In genomic region chr9:7205806-7206205, GRCh38 we compare ENCODE assay signal across 31 cellular contexts.
"Had no signal": no experiment of that assay in that cellular context is flagged by ENCODE, and none has a peak within 500 bp of the region (broad histone marks: within the 10 kb centered on the region; RNA-seq: fewer than 3 reads in every experiment).

No MANE protein-coding gene starts in this region.

- H3K27me3 ChIP-seq: ascending aorta, breast epithelium, cardiac muscle cell, colonic mucosa, foreskin keratinocyte, gastrocnemius medialis, heart left ventricle had no signal

- H3K9me3 Mint-ChIP-seq: activated B cell treated with CpG ODN at 0.5 μM for 24 hours; activated CD8-positive, alpha-beta T cell treated with anti-CD3 and anti-CD28 coated beads for 36 hours; activated naive CD4-positive, alpha-beta T cell treated with anti-CD3 and anti-CD28 coated beads, Interleukin-2, amount 10 ng/mL, durations not matched to agents 7 days and 5 days; activated naive CD4-positive, alpha-beta T cell treated with anti-CD3 and anti-CD28 coated beads, Interleukin-2, amount 50 U/mL, for 72 hours; activated naive CD8-positive, alpha-beta T cell treated with anti-CD3 and anti-CD28 coated beads, Interleukin-2, amount 10 ng/mL, durations not matched to agents 7 days and 5 days; activated T-helper 1 cell treated with anti-CD3 and anti-CD28 coated beads, Interleukin-12 subunit alpha, Interleukin-12 subunit beta, Interleukin-2, Interleukin-4 antibody, amounts not matched to agents 30 ng/mL and 10 ng/mL and 1 ng/mL, durations not matched to agents 14 hours and 24 hours and 36 hours; brain; T-cell; T-helper 1 cell treated with Interleukin-12 subunit alpha and Interleukin-12 subunit beta and Interleukin-4 antibody, amounts not matched to agents 30 μg/mL and 1 μg/mL, for 36 hours had no signal

- H3K27ac ChIP-seq: ascending aorta, breast epithelium, cardiac muscle cell, colonic mucosa, foreskin keratinocyte, gastrocnemius medialis, heart left ventricle, WERI-Rb-1 had no signal

- H3K27ac Mint-ChIP-seq: activated B cell treated with CpG ODN at 0.5 μM for 24 hours; activated CD8-positive, alpha-beta T cell treated with anti-CD3 and anti-CD28 coated beads for 36 hours; activated naive CD4-positive, alpha-beta T cell treated with anti-CD3 and anti-CD28 coated beads, Interleukin-2, amount 10 ng/mL, durations not matched to agents 7 days and 5 days; activated naive CD8-positive, alpha-beta T cell treated with anti-CD3 and anti-CD28 coated beads, Interleukin-2, amount 10 ng/mL, durations not matched to agents 7 days and 5 days; activated T-helper 1 cell treated with anti-CD3 and anti-CD28 coated beads, Interleukin-12 subunit alpha, Interleukin-12 subunit beta, Interleukin-2, Interleukin-4 antibody, amounts not matched to agents 30 ng/mL and 10 ng/mL and 1 ng/mL, durations not matched to agents 14 hours and 24 hours and 36 hours; brain; T-cell; T-helper 1 cell treated with Interleukin-12 subunit alpha and Interleukin-12 subunit beta and Interleukin-4 antibody, amounts not matched to agents 30 μg/mL and 1 μg/mL, for 36 hours had no signal

- H3K4me3 ChIP-seq: ascending aorta, breast epithelium, cardiac muscle cell, colonic mucosa, gastrocnemius medialis, heart left ventricle had no signal

- H3K4me1 Mint-ChIP-seq: activated B cell treated with CpG ODN at 0.5 μM for 24 hours; activated naive CD4-positive, alpha-beta T cell treated with anti-CD3 and anti-CD28 coated beads, Interleukin-2, amount 10 ng/mL, durations not matched to agents 7 days and 5 days; activated naive CD8-positive, alpha-beta T cell treated with anti-CD3 and anti-CD28 coated beads, Interleukin-2, amount 10 ng/mL, durations not matched to agents 7 days and 5 days; T-cell had no signal

- H3K4me3 Mint-ChIP-seq: activated B cell treated with CpG ODN at 0.5 μM for 24 hours; activated CD8-positive, alpha-beta T cell treated with anti-CD3 and anti-CD28 coated beads for 36 hours; activated naive CD4-positive, alpha-beta T cell treated with anti-CD3 and anti-CD28 coated beads, Interleukin-2, amount 10 ng/mL, durations not matched to agents 7 days and 5 days; activated naive CD8-positive, alpha-beta T cell treated with anti-CD3 and anti-CD28 coated beads, Interleukin-2, amount 10 ng/mL, durations not matched to agents 7 days and 5 days; activated T-helper 1 cell treated with anti-CD3 and anti-CD28 coated beads, Interleukin-12 subunit alpha, Interleukin-12 subunit beta, Interleukin-2, Interleukin-4 antibody, amounts not matched to agents 30 ng/mL and 10 ng/mL and 1 ng/mL, durations not matched to agents 14 hours and 24 hours and 36 hours; brain; T-cell; T-helper 1 cell treated with Interleukin-12 subunit alpha and Interleukin-12 subunit beta and Interleukin-4 antibody, amounts not matched to agents 30 μg/mL and 1 μg/mL, for 36 hours had no signal

- H3K4me1 ChIP-seq: ascending aorta, breast epithelium, colonic mucosa, foreskin keratinocyte, gastrocnemius medialis, heart left ventricle had no signal

- H3K27me3 Mint-ChIP-seq: brain, T-cell had no signal

- H3K36me3 Mint-ChIP-seq: activated naive CD4-positive, alpha-beta T cell treated with anti-CD3 and anti-CD28 coated beads, Interleukin-2, amount 10 ng/mL, durations not matched to agents 7 days and 5 days; activated naive CD4-positive, alpha-beta T cell treated with anti-CD3 and anti-CD28 coated beads, Interleukin-2, amount 50 U/mL, for 72 hours; activated naive CD8-positive, alpha-beta T cell treated with anti-CD3 and anti-CD28 coated beads, Interleukin-2, amount 10 ng/mL, durations not matched to agents 7 days and 5 days; brain; T-cell had no signal

- H3K36me3 ChIP-seq: ascending aorta, breast epithelium, cardiac muscle cell, colonic mucosa, gastrocnemius medialis, heart left ventricle, WERI-Rb-1 had no signal

- DNase-seq: activated B cell treated with CpG ODN at 0.5 μM for 24 hours; activated CD4-positive, alpha-beta T cell treated with anti-CD3 and anti-CD28 coated beads for 48 hours; activated CD4-positive, alpha-beta T cell treated with anti-CD3 and anti-CD28 coated beads, Interleukin-2, amount 50 U/mL, for 1 hour; activated CD4-positive, alpha-beta T cell treated with anti-CD3 and anti-CD28 coated beads, Interleukin-2, amount 50 U/mL, for 48 hours; activated CD8-positive, alpha-beta memory T cell treated with anti-CD3 and anti-CD28 coated beads for 24 hours; activated CD8-positive, alpha-beta T cell treated with anti-CD3 and anti-CD28 coated beads for 36 hours; activated gamma-delta T cell; activated naive CD4-positive, alpha-beta T cell; activated naive CD4-positive, alpha-beta T cell treated with anti-CD3 and anti-CD28 coated beads, Interleukin-2, amount 10 ng/mL, durations not matched to agents 7 days and 5 days; activated naive CD8-positive, alpha-beta T cell treated with anti-CD3 and anti-CD28 coated beads, Interleukin-2, amount 10 ng/mL, durations not matched to agents 7 days and 5 days; activated T-cell treated with anti-CD3 and anti-CD28 coated beads, Interleukin-2, amount 50 U/mL, for 1 hour; activated T-cell treated with anti-CD3 and anti-CD28 coated beads, Interleukin-2, amount 50 U/mL, for 48 hours; central memory CD4-positive, alpha-beta T cell; cerebellar nuclear complex; colonic mucosa; effector CD8-positive, alpha-beta T cell; foreskin keratinocyte; gastrocnemius medialis; glutamatergic neuron; heart left ventricle; T-cell; T1000; WERI-Rb-1 had no signal

- ATAC-seq: activated CD8-positive, alpha-beta T cell treated with anti-CD3 and anti-CD28 coated beads for 36 hours; activated naive CD4-positive, alpha-beta T cell treated with anti-CD3 and anti-CD28 coated beads, Interleukin-2, amount 50 U/mL, for 72 hours; esophagus mucosa; foreskin keratinocyte; gastrocnemius medialis; heart left ventricle; T-cell had no signal

- H3K9me3 ChIP-seq: ascending aorta, breast epithelium, colonic mucosa, gastrocnemius medialis, heart left ventricle had no signal
